ENCODE assay signal across 15 cellular contexts in the genomic region with DNA sequence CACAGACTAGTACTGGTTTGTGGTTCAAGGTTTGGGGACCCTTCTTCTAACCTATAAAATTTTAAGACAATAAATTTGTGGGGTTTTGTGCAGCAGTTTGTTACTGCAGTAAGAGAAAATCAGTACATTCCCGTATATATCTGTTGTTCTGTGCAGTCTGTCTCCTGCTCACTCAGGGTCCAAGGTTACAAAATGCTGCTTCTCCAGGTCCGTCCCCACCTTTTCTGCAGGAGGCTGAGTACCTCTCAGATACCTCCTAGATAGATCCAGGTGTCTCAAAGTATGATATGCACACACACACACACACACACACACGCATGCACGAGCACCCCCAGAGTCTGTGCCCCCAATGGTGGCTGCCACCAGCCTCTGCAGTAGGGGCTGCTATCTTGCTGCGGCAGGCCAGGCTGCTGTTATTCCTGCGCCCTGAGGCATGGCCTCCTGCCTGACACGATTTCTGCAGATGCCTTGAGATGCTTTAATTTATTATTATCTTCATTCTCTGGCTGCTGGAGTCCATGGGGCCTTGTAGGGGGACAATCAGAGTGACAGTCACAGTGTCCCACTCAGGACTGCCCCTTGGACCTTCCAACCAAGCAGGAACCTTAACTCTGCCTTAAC. TPM values are rescaled to one million over a fixed set of nuclear protein-coding genes. Genes with fewer than 3 reads are reported as not detected.
DNase-seq lines count a peak whose midpoint lies in the region; ATAC-seq and TF ChIP-seq lines count a peak whose summit lies in the region.
"Had no signal": no experiment of that assay in that cellular context is flagged by ENCODE, and none has a peak within 500 bp of the region (broad histone marks: within the 10 kb centered on the region; RNA-seq: fewer than 3 reads in every experiment).

No MANE protein-coding gene starts in this region.

- no peak for TF ChIP-seq POLR2A in thyroid gland (IDR thresholded peaks at IDR 0.05)

- TF ChIP-seq CTCF in HEK293 (tag by site-specific recombination; IDR thresholded peaks at IDR 0.05) (no peak), lung (IDR thresholded peaks at IDR 0.05; ENCODE audit: control extremely low read depth, extremely low read depth) (no peak), thyroid gland (IDR thresholded peaks at IDR 0.05) (no peak)

- H3K4me3 ChIP-seq in HEK293 (ENCODE audit: low read depth, low read length) (no peak overlapping the region), adipocyte (ENCODE audit: low read length) (no peak overlapping the region), lung (no peak overlapping the region), thyroid gland (replicated peaks in 1 of 3) (no peak overlapping the region)
- H3K4me3 ChIP-seq: BLaER1 treated with 17β-estradiol and CSF1 and Interleukin-3, amounts not matched to agents 10 nM and 100 nM; uterus had no signal

- H3K27ac ChIP-seq in HEK293 (ENCODE audit: extremely low read depth, low read depth, low read length) (peak overlapping the region; percentile 57), lung (ENCODE audit: low read depth in 1 of 2, low read length in 1 of 2) (peak overlapping the region in 1 of 2 donors; percentile 75), thyroid gland (peak overlapping the region in 2 of 3 donors; percentile 17 to 27)
- H3K27ac ChIP-seq: BLaER1 treated with 17β-estradiol and CSF1 and Interleukin-3, amounts not matched to agents 10 nM and 100 nM; neutrophil; uterus had no signal

- DNase-seq in adipocyte (ENCODE audit: low read depth) (no peak), lung (ENCODE audit: low spot score) (no peak), thyroid gland (no peak), SHP77 (lab: John Stamatoyannopoulos, UW) (no peak), Kasumi-1 (lab: John Stamatoyannopoulos, UW) (no peak)
- no peak for DNase-seq in stimulated activated CD4-positive, alpha-beta T cell treated with anti-CD3 and anti-CD28 coated beads, Interleukin-1b, Interleukin-23, amount 100 ng/mL, for 48 hours
- DNase-seq: activated CD4-positive, alpha-beta T cell treated with anti-CD3 and anti-CD28 coated beads for 4 hours; activated naive CD8-positive, alpha-beta T cell treated with anti-CD3 and anti-CD28 coated beads, Interleukin-2, amount 50 U/mL, for 24 hours; kidney; NCI-H1436; stimulated activated naive CD8-positive, alpha-beta T cell treated with anti-CD3 and anti-CD28 coated beads, Interleukin-15, Interleukin-2, amounts not matched to agents 100 U/mL and 50 U/mL, for 24 hours; uterus had no signal

- CTCF ChIA-PET in HEK293 (lab: Yijun Ruan, JAX): no interaction called here

- ATAC-seq in lung (ENCODE audit: insufficient read depth, low FRiP score): peak; percentile 10
- ATAC-seq: activated naive CD8-positive, alpha-beta T cell treated with anti-CD3 and anti-CD28 coated beads, Interleukin-2, amount 50 U/mL, for 24 hours; stimulated activated naive CD8-positive, alpha-beta T cell treated with anti-CD3 and anti-CD28 coated beads, Interleukin-15, Interleukin-2, amounts not matched to agents 100 U/mL and 50 U/mL, for 24 hours had no signal

- H3K9me3 ChIP-seq in HEK293 (ENCODE audit: control insufficient read depth, insufficient read depth, low read depth, low read length): no peaks in the 10 kb centered on the region
- H3K9me3 ChIP-seq in adipocyte (ENCODE audit: control insufficient read depth, low read length): no peaks in the 10 kb centered on the region
- no peaks in the 10 kb centered on the region for H3K9me3 ChIP-seq in lung (ENCODE audit: control insufficient read depth in 2 of 2, insufficient read depth in 1 of 2, low read length in 1 of 2)
- H3K9me3 ChIP-seq in thyroid gland: no peaks in the 10 kb centered on the region
- H3K9me3 ChIP-seq: BLaER1 treated with 17β-estradiol and CSF1 and Interleukin-3, amounts not matched to agents 10 nM and 100 nM; neutrophil; uterus had no signal

- H3K36me3 ChIP-seq in HEK293 (ENCODE audit: control insufficient read depth in 2 of 2, insufficient read depth in 1 of 2, low read length in 2 of 2): no peaks in the 10 kb centered on the region
- no peaks in the 10 kb centered on the region for H3K36me3 ChIP-seq in adipocyte (ENCODE audit: control insufficient read depth, insufficient read depth, low read length, severe bottlenecking)
- H3K36me3 ChIP-seq in lung (ENCODE audit: control insufficient read depth in 2 of 2, insufficient read depth in 2 of 2, low read length in 2 of 2): no peaks in the 10 kb centered on the region
- H3K36me3 ChIP-seq in thyroid gland: no peaks in the 10 kb centered on the region
- H3K36me3 ChIP-seq: BLaER1 treated with 17β-estradiol and CSF1 and Interleukin-3, amounts not matched to agents 10 nM and 100 nM; neutrophil; uterus had no signal

- POLR2A ChIA-PET in HEK293 (lab: Yijun Ruan, JAX): no interaction called here

- H3K4me1 ChIP-seq in HEK293 (ENCODE audit: control insufficient read depth, insufficient read depth, low read length) (peaks cover 7% of the 10 kb centered on the region), adipocyte (ENCODE audit: control insufficient read depth, insufficient read depth, low read length) (peaks cover 35% of the 10 kb centered on the region), lung (ENCODE audit: control insufficient read depth in 2 of 2, insufficient read depth in 2 of 2, low read length in 2 of 2) (no peaks in the 10 kb centered on the region), thyroid gland (peaks cover 0 to 7% of the 10 kb centered on the region in 2 donors)
- H3K4me1 ChIP-seq: BLaER1 treated with 17β-estradiol and CSF1 and Interleukin-3, amounts not matched to agents 10 nM and 100 nM; uterus had no signal

- peak overlapping the region; percentile 76 for H3K9ac ChIP-seq in adipocyte (ENCODE audit: low read length)
- H3K9ac ChIP-seq: BLaER1 treated with 17β-estradiol and CSF1 and Interleukin-3, amounts not matched to agents 10 nM and 100 nM had no signal

- no peaks in the 10 kb centered on the region for H3K27me3 ChIP-seq in adipocyte (replicated peaks; ENCODE audit: control insufficient read depth, insufficient read depth, low read length)
- H3K27me3 ChIP-seq in lung (ENCODE audit: control insufficient read depth, insufficient read depth): no peaks in the 10 kb centered on the region
- H3K27me3 ChIP-seq in thyroid gland: no peaks in the 10 kb centered on the region
- H3K27me3 ChIP-seq: neutrophil, uterus had no signal

- 73 to 81% methylated on average over 7 of the region's 7 CpGs for WGBS in lung, 2 donors
- WGBS in thyroid gland, 2 donors: 84% methylated on average over 7 of the region's 7 CpGs

- intact Hi-C loops in thyroid gland (cut with DNase I): no loop called here

TF ChIP-seq in HEK293, 187 proteins besides CTCF, POLR2A, EP300 and RAD21:
- TF ChIP-seq ZNF660 (tag by site-specific recombination; IDR thresholded peaks at IDR 0.05) (no peak), ZNF585B (tag by site-specific recombination; IDR thresholded peaks at IDR 0.05) (0 out of 2 replicates have a peak, but pooled peaks have one; percentile 17)

RNA-seq across cellular contexts. Expression of a gene that starts 25.2 kb away (rescaled TPM):
- total RNA-seq in lung (10 to 100 TPM; 24.9 to 85.1 TPM), thyroid gland (10 to 100 TPM; 25.1 to 89.5 (median 50.2) TPM)
- 10 to 100 TPM; 56.4 to 60.4 TPM for polyA plus RNA-seq in lung
